In genomic region chr7:99504281-99504602, GRCh38 we compare ENCODE assay signal across 8 cellular contexts. TPM values are rescaled to one million over a fixed set of nuclear protein-coding genes. Genes with fewer than 3 reads are reported as not detected.
A peak's percentile ranks its signal among the peaks of the same experiment; 100 is the strongest.
DNase-seq lines count a peak whose midpoint lies in the region; ATAC-seq, FAIRE-seq and TF ChIP-seq lines count a peak whose summit lies in the region.

No MANE protein-coding gene starts in this region.

- peak overlapping the region; percentile 98 for H3K4me3 Mint-ChIP-seq in activated B cell treated with CpG ODN at 0.5 μM for 24 hours

- H3K36me3 Mint-ChIP-seq in activated B cell treated with CpG ODN at 0.5 μM for 24 hours (ENCODE audit: low read depth): peaks cover 16% of the 10 kb centered on the region

- peak overlapping the region; percentile 70 to 88 (median 78) for H3K4me3 ChIP-seq in BLaER1 treated with 17β-estradiol and CSF1 and Interleukin-3, amounts not matched to agents 10 nM and 100 nM
- H3K4me3 ChIP-seq in left ventricle myocardium inferior (peak overlapping the region; percentile 71), small intestine (ENCODE audit: low read depth in 1 of 2, low read length in 2 of 2) (peak overlapping the region in 1 of 2 donors; percentile 82)

- H3K27ac ChIP-seq in BLaER1 treated with 17β-estradiol and CSF1 and Interleukin-3, amounts not matched to agents 10 nM and 100 nM: peak overlapping the region; percentile 75 to 95 (median 88); a peak in 21 of 22 replicates
- H3K27ac ChIP-seq in left ventricle myocardium inferior (replicated peaks) (peak overlapping the region; percentile 99), small intestine (ENCODE audit: low read depth in 1 of 2, low read length in 1 of 2) (peak overlapping the region; percentile 76 to 97)

- DNase-seq in H54 (ENCODE audit: insufficient read length, low spot score): peak; percentile 96
- DNase-seq in activated B cell treated with CpG ODN at 0.5 μM for 24 hours: no peak
- no peak for DNase-seq in left ventricle myocardium inferior
- no peak for DNase-seq in small intestine
- no peak for DNase-seq in amniotic stem cell (lab: John Stamatoyannopoulos, UW)
- DNase-seq in stimulated activated CD8-positive, alpha-beta memory T cell treated with anti-CD3 and anti-CD28 coated beads, Interleukin-4, amount 100 ng/mL, for 48 hours: no peak

- H3K9me3 ChIP-seq in BLaER1 treated with 17β-estradiol and CSF1 and Interleukin-3, amounts not matched to agents 10 nM and 100 nM (replicated peaks in 1 of 11): peaks cover 0 to 6% (median 0%) of the 10 kb centered on the region in 11 experiments; a peak in 1 of 22 replicates
- H3K9me3 ChIP-seq in left ventricle myocardium inferior (replicated peaks) (no peaks in the 10 kb centered on the region), small intestine (ENCODE audit: control insufficient read depth, low read depth) (no peaks in the 10 kb centered on the region)

- TF ChIP-seq CTCF in activated B cell treated with CpG ODN at 0.5 μM for 24 hours (IDR thresholded peaks at IDR 0.05): no peak
- TF ChIP-seq CTCF in left ventricle myocardium inferior (IDR thresholded peaks at IDR 0.05; ENCODE audit: borderline replicate concordance): no peak

- no peak for ATAC-seq in activated B cell treated with CpG ODN at 0.5 μM for 24 hours (ENCODE audit: low read depth)
- no peak for ATAC-seq in HG02763 (IDR thresholded peaks at IDR 0.05; ENCODE audit: unreplicated experiment)

- no peak for FAIRE-seq in H54 (lab: Jason Lieb, UNC)
- no peak for FAIRE-seq in small intestine (lab: Jason Lieb, UNC)

- POLR2A ChIA-PET in activated B cell treated with CpG ODN at 0.5 μM for 24 hours (lab: Charles Lee): interaction anchor here (0.6 to 4.6 kb wide), 25 partner anchors 10 to 1714 kb away, joined by 3 to 69 read pairs (median 6); partner anchors contain the start of genes ARPC1A, ATP5MF, BUD31 and CPSF4

- H3K4me1 Mint-ChIP-seq in activated B cell treated with CpG ODN at 0.5 μM for 24 hours: peaks cover 43% of the 10 kb centered on the region

- peaks cover 0 to 23% (median 7%) of the 10 kb centered on the region in 11 experiments; a peak in 11 of 22 replicates for H3K36me3 ChIP-seq in BLaER1 treated with 17β-estradiol and CSF1 and Interleukin-3, amounts not matched to agents 10 nM and 100 nM
- H3K36me3 ChIP-seq in left ventricle myocardium inferior (no peaks in the 10 kb centered on the region), small intestine (ENCODE audit: control insufficient read depth in 2 of 2, insufficient read depth in 2 of 2, low read length in 2 of 2) (no peaks in the 10 kb centered on the region)

- H3K9ac ChIP-seq in BLaER1 treated with 17β-estradiol and CSF1 and Interleukin-3, amounts not matched to agents 10 nM and 100 nM: peak overlapping the region; percentile 81 to 92 (median 89)

- no peaks in the 10 kb centered on the region for H3K27me3 ChIP-seq in BLaER1 treated with 17β-estradiol and CSF1 and Interleukin-3, amounts not matched to agents 10 nM and 100 nM
- H3K27me3 ChIP-seq in left ventricle myocardium inferior (ENCODE audit: low read depth) (no peaks in the 10 kb centered on the region), small intestine (ENCODE audit: control insufficient read depth in 2 of 2, insufficient read depth in 2 of 2, low read length in 2 of 2) (no peaks in the 10 kb centered on the region)

- H3K27ac Mint-ChIP-seq in activated B cell treated with CpG ODN at 0.5 μM for 24 hours: peak overlapping the region; percentile 98

- WGBS in small intestine, 3 donors: 8 to 10% (median 9%) methylated on average over 15 to 19 of the region's 19 CpGs

- CTCF ChIA-PET in activated B cell treated with CpG ODN at 0.5 μM for 24 hours (lab: Charles Lee): interaction anchor here (1.3 kb wide), 1 partner anchor 112 kb away, joined by 4 read pairs; the partner anchor contains the start of gene ZSCAN25

- TF ChIP-seq POLR2A in H54 (IDR thresholded peaks at IDR 0.05; ENCODE audit: low read depth, low read length): no peak

- intact Hi-C loops in activated B cell treated with CpG ODN at 0.5 μM for 24 hours (cut with micrococcal nuclease) (loop anchor here (1.0 to 5.0 kb wide), 11 partner anchors 32 to 1748 kb away; partner anchors contain the start of genes ARPC1B, ATP5MF, BUD31 and FAM200A), left ventricle myocardium inferior (cut with micrococcal nuclease) (no loop called here)

- H3K4me1 ChIP-seq in BLaER1 treated with 17β-estradiol and CSF1 and Interleukin-3, amounts not matched to agents 10 nM and 100 nM: peaks cover 29 to 47% (median 39%) of the 10 kb centered on the region in 10 experiments
- H3K4me1 ChIP-seq in left ventricle myocardium inferior: peaks cover 61% of the 10 kb centered on the region
- peaks cover 2 to 10% of the 10 kb centered on the region in 2 donors for H3K4me1 ChIP-seq in small intestine (ENCODE audit: control insufficient read depth in 2 of 2, insufficient read depth in 1 of 2, low read depth in 1 of 2, low read length in 1 of 2)

- H3K27me3 Mint-ChIP-seq in activated B cell treated with CpG ODN at 0.5 μM for 24 hours: no peaks in the 10 kb centered on the region

- no peaks in the 10 kb centered on the region for H3K9me3 Mint-ChIP-seq in activated B cell treated with CpG ODN at 0.5 μM for 24 hours

- peaks cover 0 to 16% (median 3%) of the 10 kb centered on the region in 11 experiments; a peak in 13 of 22 replicates for H4K20me1 ChIP-seq in BLaER1 treated with 17β-estradiol and CSF1 and Interleukin-3, amounts not matched to agents 10 nM and 100 nM

- peak overlapping the region; percentile 46 to 99 (median 71) for H3K4me2 ChIP-seq in BLaER1 treated with 17β-estradiol and CSF1 and Interleukin-3, amounts not matched to agents 10 nM and 100 nM

RNA-seq across cellular contexts. Expression of gene ZKSCAN5, which starts 0.2 kb away (rescaled TPM):
- total RNA-seq in activated B cell treated with CpG ODN at 0.5 μM for 24 hours (9.5 and 10.3 TPM in 2 replicates), left ventricle myocardium inferior (6.0 TPM)
- polyA plus RNA-seq in small intestine: 1 to 10 TPM; 3.8 to 4.5 (median 4.3) TPM

RNA-seq across cellular contexts. Expression of gene ZNF394, which starts 4.2 kb away (rescaled TPM):
- total RNA-seq in activated B cell treated with CpG ODN at 0.5 μM for 24 hours (61.5 and 61.7 TPM in 2 replicates), left ventricle myocardium inferior (15.6 TPM)
- polyA plus RNA-seq in small intestine: 10 to 100 TPM; 17.4 to 30.0 (median 24.8) TPM

RNA-seq across cellular contexts. Expression of gene ZNF789, which starts 31.6 kb away (rescaled TPM):
- 24.5 and 38.3 TPM in 2 replicates for total RNA-seq in activated B cell treated with CpG ODN at 0.5 μM for 24 hours
- 3.3 TPM for total RNA-seq in left ventricle myocardium inferior
- 10 to 100 TPM in 2 of 3 donors, 1 to 10 TPM in 1; 9.7 to 25.0 (median 12.1) TPM for polyA plus RNA-seq in small intestine

RNA-seq across cellular contexts. Expression of gene ATP5MF, which starts 38.3 kb away (rescaled TPM):
- 248 and 334 TPM in 2 replicates for total RNA-seq in activated B cell treated with CpG ODN at 0.5 μM for 24 hours
- 834 TPM for total RNA-seq in left ventricle myocardium inferior
- polyA plus RNA-seq in small intestine: 1,000 to 10,000 TPM; 1,401 to 3,068 (median 1,584) TPM

RNA-seq across cellular contexts. Expression of gene FAM200A, which starts 47.7 kb away (rescaled TPM):
- 9.2 and 9.3 TPM in 2 replicates for total RNA-seq in activated B cell treated with CpG ODN at 0.5 μM for 24 hours
- 6.4 TPM for total RNA-seq in left ventricle myocardium inferior
- polyA plus RNA-seq in small intestine: 1 to 10 TPM; 2.2 to 4.2 (median 3.5) TPM
